10 cellular contexts compared by ENCODE assay signal in the genomic region with DNA sequence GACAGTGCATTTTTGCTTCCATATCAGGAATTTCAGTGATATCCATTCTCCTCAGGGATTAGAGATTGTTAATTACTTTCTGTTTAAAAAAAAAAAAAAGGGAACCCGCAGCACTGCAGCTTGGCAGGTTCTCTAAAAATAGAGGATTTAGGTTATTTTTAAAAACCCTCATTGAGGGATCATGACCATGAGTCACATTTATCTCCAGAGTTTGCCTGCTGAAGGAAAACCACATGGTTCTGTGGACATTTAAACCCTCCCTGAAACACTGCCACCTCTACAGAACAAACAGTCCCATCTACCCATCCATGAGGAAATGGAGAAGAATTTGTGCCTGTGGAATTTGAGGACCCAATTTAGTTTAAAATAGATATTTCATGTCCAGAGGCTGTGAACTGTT.
DNase-seq lines count a peak whose midpoint lies in the region; ATAC-seq, FAIRE-seq and TF ChIP-seq lines count a peak whose summit lies in the region.
"Had no signal": no experiment of that assay in that cellular context is flagged by ENCODE, and none has a peak within 500 bp of the region (broad histone marks: within the 10 kb centered on the region; RNA-seq: fewer than 3 reads in every experiment).

No MANE protein-coding gene starts in this region.

- H3K36me3 Mint-ChIP-seq in nephron (ENCODE audit: low read depth) (no peaks in the 10 kb centered on the region), T-helper 17 cell (ENCODE audit: low read depth) (no peaks in the 10 kb centered on the region)

- TF ChIP-seq POLR2A in NB4 (IDR thresholded peaks at IDR 0.05; ENCODE audit: extremely low read depth, insufficient read length) (no peak), prostate gland (IDR thresholded peaks at IDR 0.05) (no peak)

- H3K27me3 Mint-ChIP-seq in nephron (ENCODE audit: low read depth) (peaks cover 46% of the 10 kb centered on the region), T-helper 17 cell (peaks cover 6% of the 10 kb centered on the region)

- intact Hi-C loops in prostate gland (cut with DNase I): no loop called here

- WGBS in prostate gland: 47% methylated on average over 1 of the region's 1 CpG

- H3K4me1 Mint-ChIP-seq in nephron (peaks cover 50% of the 10 kb centered on the region), T-helper 17 cell (peaks cover 8% of the 10 kb centered on the region)

- no peaks in the 10 kb centered on the region for H3K9me3 ChIP-seq in T-helper 17 cell (ENCODE audit: control insufficient read depth, low read length, poor library complexity, severe bottlenecking)
- no peaks in the 10 kb centered on the region for H3K9me3 ChIP-seq in prostate gland

- no peaks in the 10 kb centered on the region for H3K4me1 ChIP-seq in prostate gland (replicated peaks)

- H3K27ac ChIP-seq in prostate gland: no peak overlapping the region

- H3K27me3 ChIP-seq in bronchial epithelial cell (ENCODE audit: control insufficient read depth, insufficient read depth, low read length) (no peaks in the 10 kb centered on the region), prostate gland (replicated peaks; ENCODE audit: insufficient read depth) (no peaks in the 10 kb centered on the region)

- no peak for ATAC-seq in T-helper 17 cell
- no peak for ATAC-seq in HG02973 (IDR thresholded peaks at IDR 0.05; ENCODE audit: unreplicated experiment)

- no peak for FAIRE-seq in bronchial epithelial cell (lab: Jason Lieb, UNC)

- no peak for TF ChIP-seq CTCF in NB4 (IDR thresholded peaks at IDR 0.05; ENCODE audit: low read depth, low read length)
- no peak for TF ChIP-seq CTCF in bronchial epithelial cell (IDR thresholded peaks at IDR 0.05; ENCODE audit: insufficient read depth, low read length, severe bottlenecking)
- no peak for TF ChIP-seq CTCF in nephron (IDR thresholded peaks at IDR 0.05; ENCODE audit: unreplicated experiment in 3 of 3)
- TF ChIP-seq CTCF in prostate gland (IDR thresholded peaks at IDR 0.05): no peak

- H3K9me3 Mint-ChIP-seq in nephron: no peaks in the 10 kb centered on the region

- peak overlapping the region; percentile 20 to 80 (median 76) for H3K27ac Mint-ChIP-seq in nephron
- no peak overlapping the region for H3K27ac Mint-ChIP-seq in T-helper 17 cell

- H3K4me3 Mint-ChIP-seq in nephron (no peak overlapping the region), T-helper 17 cell (no peak overlapping the region)

- H3K36me3 ChIP-seq in bronchial epithelial cell (ENCODE audit: control insufficient read depth, insufficient read depth, low read length): no peaks in the 10 kb centered on the region
- H3K36me3 ChIP-seq in prostate gland: no peaks in the 10 kb centered on the region

- DNase-seq in Caki2 (ENCODE audit: low read depth) (peak; percentile 35), NB4 (ENCODE audit: low read depth) (peak; percentile 66), bronchial epithelial cell (ENCODE audit: low read depth) (peak; percentile 50), T-helper 17 cell (no peak), COR-L47 (lab: John Stamatoyannopoulos, UW) (no peak), prostate gland (ENCODE audit: low spot score) (no peak)
- DNase-seq: activated T-cell treated with anti-CD3 and anti-CD28 coated beads for 4 hours, NCI-H1417 treated with DMSO at 0.1 percent for 48 hours had no signal

- in situ Hi-C loops in Caki2 (cut with HindIII; ENCODE audit: low pct_unique_long_range_greater_than_20kb, low sequenced_read_pairs): no loop called here

- H3K4me3 ChIP-seq in NB4 (ENCODE audit: low read depth, low read length) (no peak overlapping the region), bronchial epithelial cell (ENCODE audit: low read depth, low read length) (no peak overlapping the region), prostate gland (no peak overlapping the region)

Comparison
In these comparisons a context has a peak if more than half of its experiments do, and no peak if none do; other contexts are left out.
1. DNase-seq: peak in Caki2 (single experiment), NB4 (single experiment) and bronchial epithelial cell (single experiment); none in T-helper 17 cell (0 of 3), COR-L47 (single experiment) and prostate gland (single experiment).